8 cellular contexts compared by ENCODE assay signal in genomic region chr1:154627247-154628121, GRCh38. TPM values are rescaled to one million over a fixed set of nuclear protein-coding genes. Genes with fewer than 3 reads are reported as not detected.
DNase-seq lines count a peak whose midpoint lies in the region; ATAC-seq and TF ChIP-seq lines count a peak whose summit lies in the region.

No MANE protein-coding gene starts in this region.

- POLR2A ChIA-PET in activated CD4-positive, alpha-beta T cell treated with anti-CD3 and anti-CD28 coated beads, Interleukin-2, amount 10 ng/mL, durations not matched to agents 7 days and 5 days (lab: Charles Lee) = no interaction called here

- TF ChIP-seq CTCF in coronary artery (IDR thresholded peaks at IDR 0.05) = no peak

- H3K4me3 ChIP-seq in coronary artery = peak overlapping the region; percentile 99

- peak; percentile 81 for DNase-seq in NK-92 treated with Interleukin-12 subunit alpha and Interleukin-12 subunit beta, amount 100 ng/mL, for 24 hours (lab: John Stamatoyannopoulos, UW)
- DNase-seq in NK-92 (lab: John Stamatoyannopoulos, UW; ENCODE audit: unreplicated experiment) (no peak), NCI-H526 (lab: John Stamatoyannopoulos, UW) (peak; percentile 96 to 99), coronary artery (ENCODE audit: low spot score) (peak; percentile 83), left kidney (ENCODE audit: low read depth, low spot score) (peak; percentile 97)
- peak; percentile 94 for DNase-seq in activated CD4-positive, alpha-beta T cell treated with anti-CD3 and anti-CD28 coated beads, Interleukin-2, amount 10 ng/mL, durations not matched to agents 7 days and 5 days
- peak; percentile 87 to 94 (median 89) for DNase-seq in stimulated activated CD4-positive, alpha-beta T cell treated with anti-CD3 and anti-CD28 coated beads, Interleukin-1b, Interleukin-23, amount 100 ng/mL, for 24 hours (ENCODE audit: low read depth in 4 of 4, low spot score in 1 of 4)

- H3K27ac Mint-ChIP-seq in activated CD4-positive, alpha-beta T cell treated with anti-CD3 and anti-CD28 coated beads, Interleukin-2, amount 10 ng/mL, durations not matched to agents 7 days and 5 days = peak overlapping the region; percentile 100

- peak overlapping the region; percentile 88 to 96 for H3K27ac ChIP-seq in coronary artery

- peaks cover 27% of the 10 kb centered on the region for H3K36me3 Mint-ChIP-seq in activated CD4-positive, alpha-beta T cell treated with anti-CD3 and anti-CD28 coated beads, Interleukin-2, amount 10 ng/mL, durations not matched to agents 7 days and 5 days (ENCODE audit: low read depth)

- peaks cover 15% of the 10 kb centered on the region for H3K27me3 Mint-ChIP-seq in activated CD4-positive, alpha-beta T cell treated with anti-CD3 and anti-CD28 coated beads, Interleukin-2, amount 10 ng/mL, durations not matched to agents 7 days and 5 days

- H3K4me3 Mint-ChIP-seq in activated CD4-positive, alpha-beta T cell treated with anti-CD3 and anti-CD28 coated beads, Interleukin-2, amount 10 ng/mL, durations not matched to agents 7 days and 5 days = peak overlapping the region; percentile 100

- ATAC-seq in HG03439 (IDR thresholded peaks at IDR 0.05; ENCODE audit: unreplicated experiment) = peak; percentile 53

- H3K4me1 Mint-ChIP-seq in activated CD4-positive, alpha-beta T cell treated with anti-CD3 and anti-CD28 coated beads, Interleukin-2, amount 10 ng/mL, durations not matched to agents 7 days and 5 days = peaks cover 44% of the 10 kb centered on the region

- CTCF ChIA-PET in activated CD4-positive, alpha-beta T cell treated with anti-CD3 and anti-CD28 coated beads, Interleukin-2, amount 10 ng/mL, durations not matched to agents 7 days and 5 days (lab: Charles Lee) = interaction anchor here (1.5 kb wide), 1 partner anchor 17 kb away, joined by 6 read pairs; no protein-coding TSS in a partner anchor

- peaks cover 13% of the 10 kb centered on the region for H3K9me3 Mint-ChIP-seq in activated CD4-positive, alpha-beta T cell treated with anti-CD3 and anti-CD28 coated beads, Interleukin-2, amount 10 ng/mL, durations not matched to agents 7 days and 5 days

RNA-seq across cellular contexts. Expression of gene ADAR, which starts 19.5 kb away (rescaled TPM):
- 100 to 1,000 TPM; 384 to 394 TPM for total RNA-seq in activated CD4-positive, alpha-beta T cell treated with anti-CD3 and anti-CD28 coated beads, Interleukin-2, amount 10 ng/mL, durations not matched to agents 7 days and 5 days

RNA-seq across cellular contexts. Expression of gene CHRNB2, which starts 59.9 kb away (rescaled TPM):
- total RNA-seq in activated CD4-positive, alpha-beta T cell treated with anti-CD3 and anti-CD28 coated beads, Interleukin-2, amount 10 ng/mL, durations not matched to agents 7 days and 5 days = not detected
